ENCODE assay signal across 19 cellular contexts in genomic region chr10:130656187-130656575, GRCh38.
DNase-seq lines count a peak whose midpoint lies in the region; ATAC-seq and TF ChIP-seq lines count a peak whose summit lies in the region.
"Had no signal": no experiment of that assay in that cellular context is flagged by ENCODE, and none has a peak within 500 bp of the region (broad histone marks: within the 10 kb centered on the region; RNA-seq: fewer than 3 reads in every experiment).

No MANE protein-coding gene starts in this region.

- H3K4me2 ChIP-seq in BLaER1 (peak overlapping the region; percentile 61), neuronal stem cell (ENCODE audit: insufficient read depth, low read length, poor library complexity, severe bottlenecking) (no peak overlapping the region)

- H3K9ac ChIP-seq in BLaER1 (no peak overlapping the region), neuronal stem cell (ENCODE audit: low read depth, low read length, poor library complexity) (no peak overlapping the region)
- H3K9ac ChIP-seq: GM23248 had no signal

- no peak overlapping the region for H2BK120ac ChIP-seq in neuronal stem cell (ENCODE audit: low read depth, low read length)

- H3K4me3 Mint-ChIP-seq in T-helper 17 cell: peak overlapping the region; percentile 25
- H3K4me3 Mint-ChIP-seq: B cell; CD4-positive, alpha-beta memory T cell; H9 had no signal

- TF ChIP-seq CTCF in vagina (IDR thresholded peaks at IDR 0.05): no peak

- H4K20me1 ChIP-seq in BLaER1: no peaks in the 10 kb centered on the region

- H3K36me3 ChIP-seq in BLaER1 (no peaks in the 10 kb centered on the region), neuronal stem cell (replicated peaks in 1 of 2; ENCODE audit: control insufficient read depth in 2 of 2, insufficient read depth in 2 of 2, low read length in 2 of 2) (no peaks in the 10 kb centered on the region), vagina (no peaks in the 10 kb centered on the region)

- H3K23ac ChIP-seq in neuronal stem cell (ENCODE audit: low read depth, low read length, poor library complexity): peak overlapping the region; percentile 2

- no peak overlapping the region for H2BK12ac ChIP-seq in neuronal stem cell (ENCODE audit: low read length)

- H4K8ac ChIP-seq in neuronal stem cell (ENCODE audit: low read depth, low read length): no peak overlapping the region

- H2BK5ac ChIP-seq in neuronal stem cell (ENCODE audit: low read length): peak overlapping the region; percentile 53

- no peak for TF ChIP-seq POLR2A in vagina (IDR thresholded peaks at IDR 0.05)

- H3K27me3 Mint-ChIP-seq in T-helper 17 cell: peaks cover 4% of the 10 kb centered on the region
- H3K27me3 Mint-ChIP-seq: B cell; CD4-positive, alpha-beta memory T cell had no signal

- H3K4me3 ChIP-seq in BLaER1 (no peak overlapping the region), neuronal stem cell (ENCODE audit: low read length in 2 of 2) (no peak overlapping the region), vagina (no peak overlapping the region)
- H3K4me3 ChIP-seq: GM23248 had no signal

- ATAC-seq in T-helper 17 cell: no peak
- ATAC-seq in GM18870 (IDR thresholded peaks at IDR 0.05; ENCODE audit: unreplicated experiment): no peak
- ATAC-seq: HCT116 had no signal

- H2BK15ac ChIP-seq in neuronal stem cell (ENCODE audit: low read length): no peak overlapping the region

- no peaks in the 10 kb centered on the region for H3K9me3 ChIP-seq in BLaER1
- no peaks in the 10 kb centered on the region for H3K9me3 ChIP-seq in T-helper 17 cell (ENCODE audit: control insufficient read depth, low read length, poor library complexity, severe bottlenecking)
- H3K9me3 ChIP-seq in neuronal stem cell (replicated peaks in 1 of 2; ENCODE audit: control insufficient read depth in 2 of 2, insufficient read depth in 1 of 2, low read depth in 1 of 2, low read length in 2 of 2): no peaks in the 10 kb centered on the region
- H3K9me3 ChIP-seq in vagina: no peaks in the 10 kb centered on the region

- H3K27me3 ChIP-seq in BLaER1 (no peaks in the 10 kb centered on the region), neuronal stem cell (ENCODE audit: control insufficient read depth in 3 of 3, insufficient read depth in 3 of 3, low read depth in 1 of 3, low read length in 3 of 3) (no peaks in the 10 kb centered on the region), vagina (no peaks in the 10 kb centered on the region)

- H3K36me3 Mint-ChIP-seq in T-helper 17 cell (ENCODE audit: low read depth): no peaks in the 10 kb centered on the region
- H3K36me3 Mint-ChIP-seq: CD4-positive, alpha-beta memory T cell had no signal

- H4K91ac ChIP-seq in neuronal stem cell (ENCODE audit: low read depth, low read length, poor library complexity): no peak overlapping the region

- no peaks in the 10 kb centered on the region for H3K79me1 ChIP-seq in neuronal stem cell (ENCODE audit: low read depth, low read length)

- peak overlapping the region; percentile 35 for H3K18ac ChIP-seq in neuronal stem cell (ENCODE audit: low read length)

- H2AK5ac ChIP-seq in neuronal stem cell (ENCODE audit: low read depth, low read length): no peak overlapping the region

- H3K27ac ChIP-seq in BLaER1: peak overlapping the region; percentile 26; the same call in 1 of the 2 replicates
- no peak overlapping the region for H3K27ac ChIP-seq in neuronal stem cell (replicated peaks; ENCODE audit: low read length)
- no peak overlapping the region for H3K27ac ChIP-seq in vagina
- H3K27ac ChIP-seq: 22Rv1, GM23248 had no signal

- no peak overlapping the region for H3K27ac Mint-ChIP-seq in T-helper 17 cell
- H3K27ac Mint-ChIP-seq: B cell; CD4-positive, alpha-beta memory T cell; H9 had no signal

- no peak overlapping the region for H2AFZ ChIP-seq in neuronal stem cell (ENCODE audit: low read length)
- H2AFZ ChIP-seq: GM23248 had no signal

- WGBS in neuronal stem cell (ENCODE audit: extremely low coverage in 2 of 2, insufficient read length in 2 of 2, insufficient replicate concordance in 1 of 2), 2 donors: no CpG with 5 or more reads among the region's 14 CpGs

- no peaks in the 10 kb centered on the region for H3K4me1 Mint-ChIP-seq in T-helper 17 cell
- H3K4me1 Mint-ChIP-seq: B cell; CD4-positive, alpha-beta memory T cell had no signal

- DNase-seq in T-helper 17 cell (no peak), neuronal stem cell (ENCODE audit: low spot score) (no peak), vagina (ENCODE audit: extremely low spot score in 2 of 2) (peak; percentile 44 to 49), hepatic stellate cell (ENCODE audit: low spot score) (no peak), HUDEP-2 (lab: John Stamatoyannopoulos, UW; ENCODE audit: unreplicated experiment in 76 of 76) (no peak)
- DNase-seq: C1 segment of cervical spinal cord; Calu3; CD4-positive, alpha-beta memory T cell; COR-L47; DMS53; DMS79 treated with DMSO at 0.1 percent for 48 hours; GF-D8; GM23248; H9 had no signal

- H3K4me1 ChIP-seq in BLaER1 (peaks cover 26% of the 10 kb centered on the region), neuronal stem cell (ENCODE audit: control insufficient read depth in 2 of 2, insufficient read depth in 1 of 2, low read depth in 1 of 2, low read length in 2 of 2) (peaks cover 0 to 2% of the 10 kb centered on the region in 2 donors), vagina (no peaks in the 10 kb centered on the region)

- no peak overlapping the region for H3K14ac ChIP-seq in neuronal stem cell (ENCODE audit: low read length)

- no peak overlapping the region for H3K4ac ChIP-seq in neuronal stem cell (ENCODE audit: low read length)

- intact Hi-C loops in vagina (cut with DNase I): no loop called here

Comparison
In these comparisons a context has a peak if more than half of its experiments do, and no peak if none do; other contexts are left out.
1. DNase-seq: peak in vagina (2 of 2); none in T-helper 17 cell (0 of 3), neuronal stem cell (single experiment), hepatic stellate cell (single experiment) and HUDEP-2 (0 of 76).